In the genomic region with DNA sequence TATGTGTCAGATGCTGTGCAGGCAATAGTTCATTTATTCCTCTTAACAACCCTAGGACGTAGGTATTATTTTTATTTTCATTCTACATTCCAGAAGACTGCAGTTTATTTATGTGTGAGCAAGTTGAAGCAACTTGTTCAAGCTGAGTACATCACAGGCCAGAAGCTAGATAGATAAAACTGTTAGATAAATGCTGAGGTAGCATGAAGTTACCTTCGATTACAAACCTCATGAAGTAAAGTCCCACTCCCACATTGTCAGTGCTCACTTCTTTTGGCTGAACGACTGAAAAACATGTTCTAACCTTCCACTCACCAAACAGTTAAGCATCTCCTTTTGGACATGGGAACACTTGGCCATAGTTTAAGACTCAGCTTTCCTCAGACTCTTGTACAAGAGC, we compare ENCODE assay signal across 29 cellular contexts.
"Had no signal": no experiment of that assay in that cellular context is flagged by ENCODE, and none has a peak within 500 bp of the region (broad histone marks: within the 10 kb centered on the region; RNA-seq: fewer than 3 reads in every experiment).

No MANE protein-coding gene starts in this region.

- H3K4me1 ChIP-seq: ascending aorta, breast epithelium had no signal

- H3K36me3 Mint-ChIP-seq: activated CD8-positive, alpha-beta memory T cell treated with anti-CD3 and anti-CD28 coated beads, Interleukin-2, amount 10 ng/mL, durations not matched to agents 7 days and 5 days had no signal

- FAIRE-seq: frontal cortex had no signal

- H3K27me3 Mint-ChIP-seq: activated CD4-positive, alpha-beta memory T cell treated with anti-CD3 and anti-CD28 coated beads for 36 hours; activated CD4-positive, alpha-beta T cell treated with anti-CD3 and anti-CD28 coated beads for 36 hours; activated CD8-positive, alpha-beta memory T cell treated with anti-CD3 and anti-CD28 coated beads, Interleukin-2, amount 10 ng/mL, durations not matched to agents 7 days and 5 days; activated naive CD4-positive, alpha-beta T cell treated with anti-CD3 and anti-CD28 coated beads, Interleukin-2, amount 50 U/mL, for 24 hours; central memory CD8-positive, alpha-beta T cell had no signal

- DNase-seq: activated CD4-positive, alpha-beta memory T cell treated with anti-CD3 and anti-CD28 coated beads for 36 hours; activated CD4-positive, alpha-beta T cell treated with anti-CD3 and anti-CD28 coated beads for 36 hours; activated CD4-positive, alpha-beta T cell treated with anti-CD3 and anti-CD28 coated beads, Interleukin-2, amount 10 ng/mL, durations not matched to agents 24 days and 14 days; activated CD4-positive, CD25-positive, alpha-beta regulatory T cell; activated CD4-positive, CD25-positive, alpha-beta regulatory T cell treated with anti-CD3 and anti-CD28 coated beads, Interleukin-2, amount 50 U/mL, for 72 hours; activated CD8-positive, alpha-beta memory T cell treated with anti-CD3 and anti-CD28 coated beads, Interleukin-2, amount 10 ng/mL, durations not matched to agents 7 days and 5 days; activated CD8-positive, alpha-beta memory T cell treated with anti-CD3 and anti-CD28 coated beads, Interleukin-2, amount 50 U/mL, for 4 hours; activated CD8-positive, alpha-beta T cell treated with anti-CD3 and anti-CD28 coated beads, Interleukin-2, amount 10 ng/mL, durations not matched to agents 7 days and 5 days; activated effector memory CD4-positive, alpha-beta T cell treated with anti-CD3 and anti-CD28 coated beads, Interleukin-2, amount 50 U/mL, for 16 hours; activated naive CD4-positive, alpha-beta T cell treated with anti-CD3 and anti-CD28 coated beads for 36 hours; activated naive CD8-positive, alpha-beta T cell treated with anti-CD3 and anti-CD28 coated beads, Interleukin-2, amount 10 ng/mL, durations not matched to agents 7 days and 5 days; activated T-cell treated with anti-CD3 and anti-CD28 coated beads, Interleukin-2, amount 50 U/mL, for 1 hour; activated T-cell treated with anti-CD3 and anti-CD28 coated beads, Interleukin-2, amount 50 U/mL, for 48 hours; dorsolateral prefrontal cortex; effector memory CD4-positive, alpha-beta T cell; endodermal cell; foreskin fibroblast; T-helper 2 cell had no signal

- ATAC-seq: activated CD4-positive, alpha-beta T cell treated with anti-CD3 and anti-CD28 coated beads for 36 hours; activated CD8-positive, alpha-beta memory T cell treated with anti-CD3 and anti-CD28 coated beads, Interleukin-2, amount 10 ng/mL, durations not matched to agents 7 days and 5 days; activated CD8-positive, alpha-beta T cell treated with anti-CD3 and anti-CD28 coated beads, Interleukin-2, amount 10 ng/mL, durations not matched to agents 7 days and 5 days; esophagus mucosa had no signal

- H3K4me1 Mint-ChIP-seq: activated CD4-positive, alpha-beta T cell treated with anti-CD3 and anti-CD28 coated beads for 36 hours; activated CD4-positive, alpha-beta T cell treated with anti-CD3 and anti-CD28 coated beads, Interleukin-2, amount 10 ng/mL, durations not matched to agents 24 days and 14 days; activated CD8-positive, alpha-beta memory T cell treated with anti-CD3 and anti-CD28 coated beads, Interleukin-2, amount 10 ng/mL, durations not matched to agents 7 days and 5 days; activated naive CD4-positive, alpha-beta T cell treated with anti-CD3 and anti-CD28 coated beads, Interleukin-2, amount 50 U/mL, for 24 hours; activated naive CD8-positive, alpha-beta T cell treated with anti-CD3 and anti-CD28 coated beads, Interleukin-2, amount 10 ng/mL, durations not matched to agents 7 days and 5 days; central memory CD8-positive, alpha-beta T cell; endodermal cell had no signal

- H3K4me3 Mint-ChIP-seq: activated CD4-positive, alpha-beta memory T cell treated with anti-CD3 and anti-CD28 coated beads for 36 hours; activated CD4-positive, alpha-beta T cell treated with anti-CD3 and anti-CD28 coated beads for 36 hours; activated CD4-positive, alpha-beta T cell treated with anti-CD3 and anti-CD28 coated beads, Interleukin-2, amount 10 ng/mL, durations not matched to agents 24 days and 14 days; activated CD8-positive, alpha-beta memory T cell treated with anti-CD3 and anti-CD28 coated beads, Interleukin-2, amount 10 ng/mL, durations not matched to agents 7 days and 5 days; activated CD8-positive, alpha-beta T cell treated with anti-CD3 and anti-CD28 coated beads, Interleukin-2, amount 10 ng/mL, durations not matched to agents 7 days and 5 days; activated naive CD4-positive, alpha-beta T cell treated with anti-CD3 and anti-CD28 coated beads for 36 hours; activated naive CD4-positive, alpha-beta T cell treated with anti-CD3 and anti-CD28 coated beads, Interleukin-2, amount 50 U/mL, for 24 hours; activated naive CD8-positive, alpha-beta T cell treated with anti-CD3 and anti-CD28 coated beads, Interleukin-2, amount 10 ng/mL, durations not matched to agents 7 days and 5 days; activated T-helper 1 cell treated with anti-CD3 and anti-CD28 coated beads, Interleukin-12 subunit alpha, Interleukin-12 subunit beta, Interleukin-2, Interleukin-4 antibody, amounts not matched to agents 30 ng/mL and 10 ng/mL and 1 ng/mL, durations not matched to agents 14 hours and 24 hours and 36 hours; brain; central memory CD8-positive, alpha-beta T cell; dendritic cell treated with granulocyte-macrophage colony-stimulating factor and Interleukin-4, amounts not matched to agents 40 ng/mL and 50 ng/mL, for 4 days; endodermal cell had no signal

- H3K27ac ChIP-seq: ascending aorta, breast epithelium, coronary artery, dorsolateral prefrontal cortex had no signal

- H3K27me3 ChIP-seq: ascending aorta, breast epithelium, dorsolateral prefrontal cortex had no signal

- H3K4me3 ChIP-seq: ascending aorta, breast epithelium, coronary artery, dorsolateral prefrontal cortex had no signal

- H3K9me3 ChIP-seq: ascending aorta had no signal

- H3K36me3 ChIP-seq: breast epithelium had no signal

- H3K27ac Mint-ChIP-seq: activated CD4-positive, alpha-beta memory T cell treated with anti-CD3 and anti-CD28 coated beads for 36 hours; activated CD4-positive, alpha-beta T cell treated with anti-CD3 and anti-CD28 coated beads for 36 hours; activated CD4-positive, alpha-beta T cell treated with anti-CD3 and anti-CD28 coated beads, Interleukin-2, amount 10 ng/mL, durations not matched to agents 24 days and 14 days; activated CD8-positive, alpha-beta memory T cell treated with anti-CD3 and anti-CD28 coated beads, Interleukin-2, amount 10 ng/mL, durations not matched to agents 7 days and 5 days; activated CD8-positive, alpha-beta T cell treated with anti-CD3 and anti-CD28 coated beads, Interleukin-2, amount 10 ng/mL, durations not matched to agents 7 days and 5 days; activated naive CD4-positive, alpha-beta T cell treated with anti-CD3 and anti-CD28 coated beads for 36 hours; activated naive CD4-positive, alpha-beta T cell treated with anti-CD3 and anti-CD28 coated beads, Interleukin-2, amount 50 U/mL, for 24 hours; activated naive CD8-positive, alpha-beta T cell treated with anti-CD3 and anti-CD28 coated beads, Interleukin-2, amount 10 ng/mL, durations not matched to agents 7 days and 5 days; activated T-helper 1 cell treated with anti-CD3 and anti-CD28 coated beads, Interleukin-12 subunit alpha, Interleukin-12 subunit beta, Interleukin-2, Interleukin-4 antibody, amounts not matched to agents 30 ng/mL and 10 ng/mL and 1 ng/mL, durations not matched to agents 14 hours and 24 hours and 36 hours; activated T-helper 2 cell treated with anti-CD3 and anti-CD28 coated beads, Interferon-gamma antibody, Interleukin-2, Interleukin-4, amounts not matched to agents 10 μg/mL and 5 μg/mL and 100 μg/mL, durations not matched to agents 14 hours and 24 hours and 36 hours; dendritic cell treated with granulocyte-macrophage colony-stimulating factor and Interleukin-4, amounts not matched to agents 40 ng/mL and 50 ng/mL, for 4 days; endodermal cell had no signal
